Comparison of ENCODE assay signal across 26 cellular contexts in genomic region chr15:72999586-72999985, GRCh38.
"Had no signal": no experiment of that assay in that cellular context is flagged by ENCODE, and none has a peak within 500 bp of the region (broad histone marks: within the 10 kb centered on the region; RNA-seq: fewer than 3 reads in every experiment).

No MANE protein-coding gene starts in this region.

- H3K9me3 ChIP-seq: heart right ventricle, left lung, lower lobe of right lung, mucosa of descending colon, pancreas, prostate gland, sigmoid colon, testis, vagina had no signal

- H3K27ac ChIP-seq: foreskin keratinocyte, heart right ventricle, left lung, lower lobe of right lung, pancreas, sigmoid colon, testis, vagina had no signal

- H3K36me3 ChIP-seq: heart right ventricle, left lung, lower lobe of right lung, pancreas, prostate gland, sigmoid colon, vagina had no signal

- H3K4me1 ChIP-seq: left lung, lower lobe of right lung, pancreas had no signal

- H3K4me3 ChIP-seq: heart right ventricle, left lung, lower lobe of right lung, mucosa of descending colon, pancreas, prostate gland, sigmoid colon, testis, vagina had no signal

- DNase-seq: activated B cell treated with CpG ODN at 0.5 μM for 24 hours; activated CD4-positive, alpha-beta T cell treated with anti-CD3 and anti-CD28 coated beads for 36 hours; activated CD8-positive, alpha-beta memory T cell treated with anti-CD3 and anti-CD28 coated beads, Interleukin-2, amount 10 ng/mL, durations not matched to agents 7 days and 5 days; activated CD8-positive, alpha-beta T cell treated with anti-CD3 and anti-CD28 coated beads, Interleukin-2, amount 10 ng/mL, durations not matched to agents 7 days and 5 days; activated naive CD8-positive, alpha-beta T cell treated with anti-CD3 and anti-CD28 coated beads, Interleukin-2, amount 50 U/mL, for 24 hours; activated T-cell treated with anti-CD3 and anti-CD28 coated beads, Interleukin-2, amount 50 U/mL, for 48 hours; amygdala; effector CD8-positive, alpha-beta T cell; erythroblast; foreskin keratinocyte; heart right ventricle; left lung; lower lobe of right lung; naive B cell; nephron progenitor cell; nucleus accumbens; pancreas; sigmoid colon; stimulated activated CD4-positive, alpha-beta T cell treated with anti-CD3 and anti-CD28 coated beads, Interleukin-2, amount 100 ng/mL, for 48 hours; stimulated activated naive CD4-positive, alpha-beta T cell treated with Interleukin-2 at 50 U/mL for 16 hours; T-helper 1 cell; testis had no signal

- ATAC-seq: activated CD4-positive, alpha-beta T cell treated with anti-CD3 and anti-CD28 coated beads for 36 hours; activated CD8-positive, alpha-beta memory T cell treated with anti-CD3 and anti-CD28 coated beads, Interleukin-2, amount 10 ng/mL, durations not matched to agents 7 days and 5 days; activated CD8-positive, alpha-beta T cell treated with anti-CD3 and anti-CD28 coated beads, Interleukin-2, amount 10 ng/mL, durations not matched to agents 7 days and 5 days; activated naive CD8-positive, alpha-beta T cell treated with anti-CD3 and anti-CD28 coated beads, Interleukin-2, amount 50 U/mL, for 24 hours; heart right ventricle; left lung; lower lobe of right lung; pancreas had no signal

- FAIRE-seq: endometrium, pancreas had no signal

- H3K27me3 ChIP-seq: foreskin keratinocyte, left lung, pancreas, sigmoid colon, testis, vagina had no signal
